ENCODE assay signal across 40 cellular contexts in genomic region chrX:100935767-100936166, GRCh38. TPM values are rescaled to one million over a fixed set of nuclear protein-coding genes. Genes with fewer than 3 reads are reported as not detected.
"Had no signal": no experiment of that assay in that cellular context is flagged by ENCODE, and none has a peak within 500 bp of the region (broad histone marks: within the 10 kb centered on the region; RNA-seq: fewer than 3 reads in every experiment).

No MANE protein-coding gene starts in this region.

- H3K4me1 Mint-ChIP-seq: central memory CD8-positive, alpha-beta T cell had no signal

- H3K9me3 ChIP-seq: gastrocnemius medialis, heart left ventricle had no signal

- DNase-seq: activated CD4-positive, alpha-beta memory T cell treated with anti-CD3 and anti-CD28 coated beads for 36 hours; activated CD4-positive, alpha-beta T cell treated with anti-CD3 and anti-CD28 coated beads for 36 hours; activated CD4-positive, alpha-beta T cell treated with anti-CD3 and anti-CD28 coated beads, Interleukin-2, amount 10 ng/mL, durations not matched to agents 24 days and 14 days; activated CD4-positive, CD25-positive, alpha-beta regulatory T cell; activated CD4-positive, CD25-positive, alpha-beta regulatory T cell treated with anti-CD3 and anti-CD28 coated beads, Interleukin-2, amount 50 U/mL, for 72 hours; activated CD8-positive, alpha-beta memory T cell treated with anti-CD3 and anti-CD28 coated beads, Interleukin-2, amount 10 ng/mL, durations not matched to agents 7 days and 5 days; activated CD8-positive, alpha-beta memory T cell treated with anti-CD3 and anti-CD28 coated beads, Interleukin-2, amount 50 U/mL, for 4 hours; activated CD8-positive, alpha-beta T cell treated with anti-CD3 and anti-CD28 coated beads, Interleukin-2, amount 10 ng/mL, durations not matched to agents 7 days and 5 days; activated effector memory CD4-positive, alpha-beta T cell treated with Interleukin-2 at 50 U/mL for 16 hours; activated gamma-delta T cell treated with Interleukin-2 at 50 U/mL for 16 hours; activated naive CD4-positive, alpha-beta T cell treated with anti-CD3 and anti-CD28 coated beads, Interleukin-2, amount 50 U/mL, for 16 hours; activated naive CD4-positive, alpha-beta T cell treated with Interleukin-2 at 50 U/mL for 16 hours; activated T-cell treated with anti-CD3 and anti-CD28 coated beads, Interleukin-2, amount 50 U/mL, for 1 hour; activated T-cell treated with anti-CD3 and anti-CD28 coated beads, Interleukin-2, amount 50 U/mL, for 72 hours; amniotic stem cell; anterior cingulate cortex; brain microvascular endothelial cell; dorsolateral prefrontal cortex; effector memory CD4-positive, alpha-beta T cell; endodermal cell; erythroblast; foreskin keratinocyte; gastrocnemius medialis; glutamatergic neuron; heart left ventricle; T-cell; T1000 had no signal

- FAIRE-seq: astrocyte, bronchial epithelial cell had no signal

- H3K36me3 ChIP-seq: brain microvascular endothelial cell, esophagus muscularis mucosa, gastrocnemius medialis, heart left ventricle had no signal

- H3K27ac ChIP-seq: brain microvascular endothelial cell, coronary artery, dorsolateral prefrontal cortex, esophagus muscularis mucosa, foreskin keratinocyte, gastrocnemius medialis, heart left ventricle had no signal

- H3K4me1 ChIP-seq: esophagus muscularis mucosa, foreskin keratinocyte, gastrocnemius medialis, heart left ventricle had no signal

- H3K27me3 ChIP-seq: brain microvascular endothelial cell, esophagus muscularis mucosa, foreskin keratinocyte, gastrocnemius medialis had no signal

- H3K4me3 Mint-ChIP-seq: activated CD4-positive, alpha-beta memory T cell treated with anti-CD3 and anti-CD28 coated beads for 36 hours; activated CD4-positive, alpha-beta T cell treated with anti-CD3 and anti-CD28 coated beads for 36 hours; activated CD4-positive, alpha-beta T cell treated with anti-CD3 and anti-CD28 coated beads, Interleukin-2, amount 10 ng/mL, durations not matched to agents 24 days and 14 days; activated CD8-positive, alpha-beta memory T cell treated with anti-CD3 and anti-CD28 coated beads, Interleukin-2, amount 10 ng/mL, durations not matched to agents 7 days and 5 days; activated CD8-positive, alpha-beta T cell treated with anti-CD3 and anti-CD28 coated beads, Interleukin-2, amount 10 ng/mL, durations not matched to agents 7 days and 5 days; activated naive CD8-positive, alpha-beta T cell; activated T-cell treated with anti-CD3 and anti-CD28 coated beads, Interleukin-2, amount 50 U/mL, for 72 hours; central memory CD8-positive, alpha-beta T cell; dendritic cell treated with granulocyte-macrophage colony-stimulating factor and Interleukin-4, amounts not matched to agents 40 ng/mL and 50 ng/mL, for 4 days; endodermal cell; T-cell; T-helper 1 cell treated with Interleukin-12 subunit alpha and Interleukin-12 subunit beta and Interleukin-4 antibody, amounts not matched to agents 30 μg/mL and 1 μg/mL, for 36 hours; T-helper 2 cell treated with Interferon-gamma antibody and Interleukin-4, amounts not matched to agents 5 μg/mL and 100 μg/mL, for 36 hours had no signal

- H3K36me3 Mint-ChIP-seq: activated CD4-positive, alpha-beta memory T cell treated with anti-CD3 and anti-CD28 coated beads for 36 hours; T-cell had no signal

- H3K27me3 Mint-ChIP-seq: activated CD4-positive, alpha-beta memory T cell treated with anti-CD3 and anti-CD28 coated beads for 36 hours; activated CD4-positive, alpha-beta T cell treated with anti-CD3 and anti-CD28 coated beads for 36 hours; activated CD4-positive, alpha-beta T cell treated with anti-CD3 and anti-CD28 coated beads, Interleukin-2, amount 10 ng/mL, durations not matched to agents 24 days and 14 days; activated CD8-positive, alpha-beta memory T cell treated with anti-CD3 and anti-CD28 coated beads, Interleukin-2, amount 10 ng/mL, durations not matched to agents 7 days and 5 days; activated naive CD8-positive, alpha-beta T cell; dendritic cell treated with granulocyte-macrophage colony-stimulating factor and Interleukin-4, amounts not matched to agents 40 ng/mL and 50 ng/mL, for 4 days had no signal

- H3K4me3 ChIP-seq: coronary artery, dorsolateral prefrontal cortex, esophagus muscularis mucosa, gastrocnemius medialis, heart left ventricle had no signal

- H3K27ac Mint-ChIP-seq: activated CD4-positive, alpha-beta memory T cell treated with anti-CD3 and anti-CD28 coated beads for 36 hours; activated CD4-positive, alpha-beta T cell treated with anti-CD3 and anti-CD28 coated beads for 36 hours; activated CD4-positive, alpha-beta T cell treated with anti-CD3 and anti-CD28 coated beads, Interleukin-2, amount 10 ng/mL, durations not matched to agents 24 days and 14 days; activated CD8-positive, alpha-beta memory T cell treated with anti-CD3 and anti-CD28 coated beads, Interleukin-2, amount 10 ng/mL, durations not matched to agents 7 days and 5 days; activated CD8-positive, alpha-beta T cell treated with anti-CD3 and anti-CD28 coated beads, Interleukin-2, amount 10 ng/mL, durations not matched to agents 7 days and 5 days; activated naive CD8-positive, alpha-beta T cell; activated T-cell treated with anti-CD3 and anti-CD28 coated beads, Interleukin-2, amount 50 U/mL, for 72 hours; dendritic cell treated with granulocyte-macrophage colony-stimulating factor and Interleukin-4, amounts not matched to agents 40 ng/mL and 50 ng/mL, for 4 days; endodermal cell; T-cell; T-helper 1 cell treated with Interleukin-12 subunit alpha and Interleukin-12 subunit beta and Interleukin-4 antibody, amounts not matched to agents 30 μg/mL and 1 μg/mL, for 36 hours; T-helper 2 cell treated with Interferon-gamma antibody and Interleukin-4, amounts not matched to agents 5 μg/mL and 100 μg/mL, for 36 hours had no signal

- ATAC-seq: activated CD4-positive, alpha-beta T cell treated with anti-CD3 and anti-CD28 coated beads for 36 hours; activated CD8-positive, alpha-beta memory T cell treated with anti-CD3 and anti-CD28 coated beads, Interleukin-2, amount 10 ng/mL, durations not matched to agents 7 days and 5 days; activated CD8-positive, alpha-beta T cell treated with anti-CD3 and anti-CD28 coated beads, Interleukin-2, amount 10 ng/mL, durations not matched to agents 7 days and 5 days; activated T-cell treated with anti-CD3 and anti-CD28 coated beads, Interleukin-2, amount 50 U/mL, for 72 hours; foreskin keratinocyte; gastrocnemius medialis; heart left ventricle; T-cell had no signal

RNA-seq across cellular contexts. Expression of gene XKRX, which starts 7.0 kb away (rescaled TPM):
- total RNA-seq: activated CD8-positive, alpha-beta T cell treated with anti-CD3 and anti-CD28 coated beads, Interleukin-2, amount 10 ng/mL, durations not matched to agents 7 days and 5 days; astrocyte had no signal

RNA-seq across cellular contexts. Expression of gene ARL13A, which starts 33.7 kb away (rescaled TPM):
- total RNA-seq: activated CD4-positive, alpha-beta memory T cell treated with anti-CD3 and anti-CD28 coated beads for 36 hours; activated CD4-positive, alpha-beta T cell treated with anti-CD3 and anti-CD28 coated beads for 36 hours; activated CD4-positive, alpha-beta T cell treated with anti-CD3 and anti-CD28 coated beads, Interleukin-2, amount 10 ng/mL, durations not matched to agents 24 days and 14 days; activated CD8-positive, alpha-beta memory T cell treated with anti-CD3 and anti-CD28 coated beads for 36 hours; activated CD8-positive, alpha-beta memory T cell treated with anti-CD3 and anti-CD28 coated beads, Interleukin-2, amount 10 ng/mL, durations not matched to agents 7 days and 5 days; activated CD8-positive, alpha-beta T cell treated with anti-CD3 and anti-CD28 coated beads, Interleukin-2, amount 10 ng/mL, durations not matched to agents 7 days and 5 days; activated T-cell treated with anti-CD3 and anti-CD28 coated beads, Interleukin-2, amount 50 U/mL, for 72 hours; astrocyte; bronchial epithelial cell; cardiac septum; cerebellum; dorsolateral prefrontal cortex; endodermal cell; esophagus muscularis mucosa; foreskin keratinocyte; gastrocnemius medialis; heart left ventricle; T-cell had no signal
- polyA plus RNA-seq: adipose tissue, foreskin keratinocyte, heart left ventricle had no signal
